Comparison of ENCODE assay signal across 21 cellular contexts in the genomic region with DNA sequence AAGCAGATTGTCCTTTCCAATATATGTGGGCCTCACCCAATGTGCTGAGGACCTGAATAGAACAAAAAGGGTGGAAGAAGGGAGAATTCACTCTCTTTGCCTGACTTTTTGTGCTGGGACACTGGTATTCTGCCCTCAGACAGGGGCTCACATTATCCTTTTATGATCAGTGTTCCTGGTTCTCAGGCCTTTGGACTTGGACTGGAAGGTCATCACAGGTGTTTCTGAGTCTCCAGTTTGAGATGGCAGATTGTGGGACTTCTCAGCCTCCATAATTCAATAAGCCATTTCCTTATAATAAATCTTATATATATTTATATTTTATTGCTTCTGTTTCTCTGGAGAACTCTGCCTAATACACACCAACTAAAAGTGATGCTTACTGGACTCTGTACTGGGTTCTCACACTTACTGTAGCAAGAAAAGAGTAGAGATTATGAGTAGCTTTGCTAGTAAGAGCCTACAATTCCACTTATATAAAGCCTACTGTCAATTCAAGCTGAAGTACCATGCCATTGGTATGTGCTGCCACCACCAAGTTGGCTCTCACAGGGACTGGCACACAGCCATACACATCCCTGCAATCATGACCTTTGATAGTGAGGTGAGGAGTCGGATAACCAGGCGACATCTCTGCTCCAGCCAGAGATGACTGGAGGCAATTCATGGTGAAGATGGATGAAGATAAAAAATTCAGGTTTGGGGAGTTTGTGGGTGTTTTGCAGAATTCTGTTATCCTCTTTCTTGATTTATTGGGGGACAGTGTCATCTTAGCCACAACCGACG.
"Had no signal": no experiment of that assay in that cellular context is flagged by ENCODE, and none has a peak within 500 bp of the region (broad histone marks: within the 10 kb centered on the region; RNA-seq: fewer than 3 reads in every experiment).

No MANE protein-coding gene starts in this region.

- H3K27ac ChIP-seq: esophagus squamous epithelium, pancreas, skin epidermis, suprapubic skin, upper lobe of right lung had no signal

- FAIRE-seq: endothelial cell of umbilical vein, pancreas, TTC549 had no signal

- H3K4me3 Mint-ChIP-seq: activated B cell treated with CpG ODN at 0.5 μM for 24 hours; activated CD4-positive, alpha-beta T cell treated with anti-CD3 and anti-CD28 coated beads, Interleukin-2, amount 10 ng/mL, durations not matched to agents 24 days and 14 days; activated naive CD8-positive, alpha-beta T cell treated with anti-CD3 and anti-CD28 coated beads for 36 hours; brain; central memory CD8-positive, alpha-beta T cell; naive thymus-derived CD4-positive, alpha-beta T cell; stimulated activated naive CD8-positive, alpha-beta T cell treated with anti-CD3 and anti-CD28 coated beads, Interleukin-15, Interleukin-2, amounts not matched to agents 100 ng/mL and 50 ng/mL, for 24 hours had no signal

- DNase-seq: activated B cell treated with CpG ODN at 0.5 μM for 24 hours; activated CD4-positive, alpha-beta T cell treated with anti-CD3 and anti-CD28 coated beads, Interleukin-2, amount 10 ng/mL, durations not matched to agents 24 days and 14 days; activated CD8-positive, alpha-beta memory T cell treated with anti-CD3 and anti-CD28 coated beads for 24 hours; activated naive CD8-positive, alpha-beta T cell treated with anti-CD3 and anti-CD28 coated beads for 36 hours; amygdala; effector CD8-positive, alpha-beta T cell; esophagus squamous epithelium; kidney glomerular epithelial cell; naive thymus-derived CD4-positive, alpha-beta T cell; stimulated activated CD4-positive, alpha-beta T cell treated with anti-CD3 and anti-CD28 coated beads, Interleukin-4, amount 100 ng/mL, for 4 hours; stimulated activated CD8-positive, alpha-beta memory T cell treated with anti-CD3 and anti-CD28 coated beads, Interleukin-4, amount 100 ng/mL, for 48 hours; SW 1271; upper lobe of right lung had no signal

- H3K4me3 ChIP-seq: esophagus squamous epithelium, pancreas, skin epidermis, suprapubic skin, upper lobe of right lung had no signal

- H3K27me3 ChIP-seq: esophagus squamous epithelium, pancreas, suprapubic skin, upper lobe of right lung had no signal

- H3K9me3 ChIP-seq: pancreas had no signal

- H3K4me1 ChIP-seq: suprapubic skin had no signal

- H3K27me3 Mint-ChIP-seq: activated B cell treated with CpG ODN at 0.5 μM for 24 hours; activated CD4-positive, alpha-beta T cell treated with anti-CD3 and anti-CD28 coated beads, Interleukin-2, amount 10 ng/mL, durations not matched to agents 24 days and 14 days; activated naive CD8-positive, alpha-beta T cell treated with anti-CD3 and anti-CD28 coated beads for 36 hours; brain; central memory CD8-positive, alpha-beta T cell; stimulated activated naive CD8-positive, alpha-beta T cell treated with anti-CD3 and anti-CD28 coated beads, Interleukin-15, Interleukin-2, amounts not matched to agents 100 ng/mL and 50 ng/mL, for 24 hours had no signal

- H3K36me3 ChIP-seq: esophagus squamous epithelium, pancreas, suprapubic skin, upper lobe of right lung had no signal

- H3K9me3 Mint-ChIP-seq: activated B cell treated with CpG ODN at 0.5 μM for 24 hours; central memory CD8-positive, alpha-beta T cell had no signal

- ATAC-seq: naive thymus-derived CD4-positive, alpha-beta T cell; pancreas; upper lobe of right lung had no signal

- H3K27ac Mint-ChIP-seq: activated B cell treated with CpG ODN at 0.5 μM for 24 hours; activated CD4-positive, alpha-beta T cell treated with anti-CD3 and anti-CD28 coated beads, Interleukin-2, amount 10 ng/mL, durations not matched to agents 24 days and 14 days; activated naive CD8-positive, alpha-beta T cell treated with anti-CD3 and anti-CD28 coated beads for 36 hours; brain; naive thymus-derived CD4-positive, alpha-beta T cell; stimulated activated naive CD8-positive, alpha-beta T cell treated with anti-CD3 and anti-CD28 coated beads, Interleukin-15, Interleukin-2, amounts not matched to agents 100 ng/mL and 50 ng/mL, for 24 hours had no signal

- H3K4me1 Mint-ChIP-seq: activated B cell treated with CpG ODN at 0.5 μM for 24 hours; activated CD4-positive, alpha-beta T cell treated with anti-CD3 and anti-CD28 coated beads, Interleukin-2, amount 10 ng/mL, durations not matched to agents 24 days and 14 days; activated naive CD8-positive, alpha-beta T cell treated with anti-CD3 and anti-CD28 coated beads for 36 hours; brain; central memory CD8-positive, alpha-beta T cell; naive thymus-derived CD4-positive, alpha-beta T cell had no signal

- H3K36me3 Mint-ChIP-seq: activated naive CD8-positive, alpha-beta T cell treated with anti-CD3 and anti-CD28 coated beads for 36 hours; brain; naive thymus-derived CD4-positive, alpha-beta T cell had no signal
